Comparison of ENCODE assay signal across 22 cellular contexts in genomic region chr2:55898641-55899040, GRCh38. TPM values are rescaled to one million over a fixed set of nuclear protein-coding genes. Genes with fewer than 3 reads are reported as not detected.
"Had no signal": no experiment of that assay in that cellular context is flagged by ENCODE, and none has a peak within 500 bp of the region (broad histone marks: within the 10 kb centered on the region; RNA-seq: fewer than 3 reads in every experiment).

No MANE protein-coding gene starts in this region.

- H3K9me3 ChIP-seq: lower lobe of right lung, ovary, sigmoid colon, thoracic aorta, uterus had no signal

- H3K4me3 Mint-ChIP-seq: naive B cell; natural killer cell; stimulated activated effector memory CD8-positive, alpha-beta T cell treated with anti-CD3 and anti-CD28 coated beads, Interleukin-12 subunit alpha, Interleukin-12 subunit beta, amount 100 ng/mL, for 72 hours; stimulated activated naive CD8-positive, alpha-beta T cell treated with anti-CD3 and anti-CD28 coated beads, Interleukin-15, Interleukin-2, amounts not matched to agents 100 ng/mL and 50 ng/mL, for 24 hours had no signal

- H3K4me3 ChIP-seq: lower lobe of right lung, ovary, right atrium auricular region, sigmoid colon, spleen, suprapubic skin, thoracic aorta, tibial artery, uterus had no signal

- ATAC-seq: left lobe of liver; lower lobe of right lung; natural killer cell; stimulated activated effector memory CD8-positive, alpha-beta T cell treated with anti-CD3 and anti-CD28 coated beads, Interleukin-12 subunit alpha, Interleukin-12 subunit beta, amount 100 ng/mL, for 72 hours had no signal

- H3K4me1 Mint-ChIP-seq: naive B cell; natural killer cell; stimulated activated effector memory CD8-positive, alpha-beta T cell treated with anti-CD3 and anti-CD28 coated beads, Interleukin-12 subunit alpha, Interleukin-12 subunit beta, amount 100 ng/mL, for 72 hours had no signal

- H3K27ac Mint-ChIP-seq: naive B cell; natural killer cell; progenitor cell of endocrine pancreas; stimulated activated effector memory CD8-positive, alpha-beta T cell treated with anti-CD3 and anti-CD28 coated beads, Interleukin-12 subunit alpha, Interleukin-12 subunit beta, amount 100 ng/mL, for 72 hours; stimulated activated naive CD8-positive, alpha-beta T cell treated with anti-CD3 and anti-CD28 coated beads, Interleukin-15, Interleukin-2, amounts not matched to agents 100 ng/mL and 50 ng/mL, for 24 hours had no signal

- H3K27me3 ChIP-seq: ovary, right atrium auricular region, sigmoid colon, spleen, suprapubic skin, tibial artery, uterus had no signal

- H3K36me3 Mint-ChIP-seq: naive B cell; natural killer cell; stimulated activated effector memory CD8-positive, alpha-beta T cell treated with anti-CD3 and anti-CD28 coated beads, Interleukin-12 subunit alpha, Interleukin-12 subunit beta, amount 100 ng/mL, for 72 hours had no signal

- H3K9me3 Mint-ChIP-seq: stimulated activated effector memory CD8-positive, alpha-beta T cell treated with anti-CD3 and anti-CD28 coated beads, Interleukin-12 subunit alpha, Interleukin-12 subunit beta, amount 100 ng/mL, for 72 hours; stimulated activated naive CD8-positive, alpha-beta T cell treated with anti-CD3 and anti-CD28 coated beads, Interleukin-15, Interleukin-2, amounts not matched to agents 100 ng/mL and 50 ng/mL, for 24 hours had no signal

- H3K4me1 ChIP-seq: lower lobe of right lung, sigmoid colon, spleen, uterus had no signal

- H3K36me3 ChIP-seq: lower lobe of right lung, ovary, right atrium auricular region, sigmoid colon, spleen, suprapubic skin, uterus had no signal

- H3K27me3 Mint-ChIP-seq: progenitor cell of endocrine pancreas; stimulated activated naive CD8-positive, alpha-beta T cell treated with anti-CD3 and anti-CD28 coated beads, Interleukin-15, Interleukin-2, amounts not matched to agents 100 ng/mL and 50 ng/mL, for 24 hours had no signal

- DNase-seq: islet precursor cell; lower lobe of right lung; mammary epithelial cell; mesenchymal stem cell; naive B cell; natural killer cell; ovary; sigmoid colon; small intestine; spleen; stimulated activated CD4-positive, alpha-beta T cell treated with anti-CD3 and anti-CD28 coated beads, Interleukin-4, amount 100 ng/mL, for 24 hours; stimulated activated naive CD4-positive, alpha-beta T cell; tibial artery; trophoblast cell; uterus had no signal

- H3K27ac ChIP-seq: lower lobe of right lung, ovary, right atrium auricular region, sigmoid colon, spleen, suprapubic skin, tibial artery, uterus had no signal

RNA-seq across cellular contexts. Expression of gene EFEMP1, which starts 24.9 kb away (rescaled TPM):
- total RNA-seq: natural killer cell had no signal
